In the genomic region with DNA sequence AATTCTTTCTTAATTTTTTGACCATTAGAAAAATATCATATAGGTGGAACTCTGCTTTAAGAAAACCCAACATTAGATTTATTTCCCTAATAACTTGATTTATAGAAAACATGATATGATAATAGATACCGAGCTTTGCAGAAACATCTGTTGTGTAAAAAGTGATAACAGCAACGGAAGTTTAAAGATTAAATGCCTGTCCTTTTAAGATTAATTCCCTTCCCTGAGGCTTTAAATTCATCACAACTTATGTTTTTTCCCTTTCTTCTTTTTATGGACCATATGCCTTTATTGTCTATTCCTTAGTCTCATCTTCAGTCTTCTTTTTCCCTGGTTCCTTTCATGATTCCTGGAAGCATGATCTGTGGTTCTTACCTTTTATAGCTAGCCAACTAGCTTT, we compare ENCODE assay signal across 10 cellular contexts. TPM values are rescaled to one million over a fixed set of nuclear protein-coding genes. Genes with fewer than 3 reads are reported as not detected.
A peak's percentile ranks its signal among the peaks of the same experiment; 100 is the strongest.
DNase-seq lines count a peak whose midpoint lies in the region; ATAC-seq and TF ChIP-seq lines count a peak whose summit lies in the region.
"Had no signal": no experiment of that assay in that cellular context is flagged by ENCODE, and none has a peak within 500 bp of the region (broad histone marks: within the 10 kb centered on the region; RNA-seq: fewer than 3 reads in every experiment).

No MANE protein-coding gene starts in this region.

- H3K9me3 ChIP-seq in right atrium auricular region (no peaks in the 10 kb centered on the region), mucosa of stomach (ENCODE audit: control insufficient read depth, low read length) (no peaks in the 10 kb centered on the region)

- intact Hi-C loops in cardiac septum (cut with DNase I): loop anchor here (5.0 kb wide), 1 partner anchor 1036 kb away; a partner anchor contains a TSS

- peak overlapping the region; percentile 99 for H3K27ac ChIP-seq in right atrium auricular region
- H3K27ac ChIP-seq: C4-2B had no signal

- H3K4me1 ChIP-seq in right atrium auricular region (peaks cover 0 to 58% of the 10 kb centered on the region in 2 donors), mucosa of stomach (ENCODE audit: control insufficient read depth, insufficient read depth, low read length) (peaks cover 28% of the 10 kb centered on the region)

- H3K4me3 ChIP-seq in right atrium auricular region (peak overlapping the region; percentile 73 to 75), cardiac fibroblast (replicated peaks in 1 of 2; ENCODE audit: low read depth in 2 of 2, low read length in 2 of 2) (peak overlapping the region; percentile 78 to 84), mucosa of stomach (ENCODE audit: low read length) (peak overlapping the region; percentile 88)

- peak overlapping the region; percentile 98 for H3K9ac ChIP-seq in mucosa of stomach (ENCODE audit: low read length)

- H3K27me3 ChIP-seq in right atrium auricular region (no peaks in the 10 kb centered on the region), mucosa of stomach (ENCODE audit: control insufficient read depth, insufficient read depth, low read length) (no peaks in the 10 kb centered on the region)

- no peak for DNase-seq in right atrium auricular region (ENCODE audit: low spot score)
- no peak for DNase-seq in cardiac septum (ENCODE audit: low spot score)
- no peak for DNase-seq in cardiac fibroblast (ENCODE audit: low read depth in 2 of 2)
- DNase-seq in NCI-H1105 treated with DMSO at 0.1 percent for 48 hours (lab: John Stamatoyannopoulos, UW): no peak
- no peak for DNase-seq in effector CD8-positive, alpha-beta T cell (lab: John Stamatoyannopoulos, UW)
- DNase-seq in germinal center (ENCODE audit: low spot score): no peak
- DNase-seq: activated naive CD8-positive, alpha-beta T cell treated with anti-CD3 and anti-CD28 coated beads, Interleukin-2, amount 10 ng/mL, durations not matched to agents 7 days and 5 days had no signal

- H3K36me3 ChIP-seq in right atrium auricular region (no peaks in the 10 kb centered on the region), mucosa of stomach (ENCODE audit: control insufficient read depth, insufficient read depth, low read length) (no peaks in the 10 kb centered on the region)

- no peak for ATAC-seq in GM21526 (IDR thresholded peaks at IDR 0.05; ENCODE audit: low FRiP score, unreplicated experiment)

- TF ChIP-seq CTCF in right atrium auricular region (IDR thresholded peaks at IDR 0.05) (no peak), cardiac fibroblast (IDR thresholded peaks at IDR 0.05; ENCODE audit: low read depth, low read length) (no peak)

RNA-seq across cellular contexts. Expression of a gene that starts 1.9 kb away (rescaled TPM):
- total RNA-seq in right atrium auricular region (10 to 100 TPM; 58.7 to 61.3 TPM), cardiac septum (61.6 TPM)
